Comparison of ENCODE assay signal across 25 cellular contexts in genomic region chr3:190973760-190974159, GRCh38.
"Had no signal": no experiment of that assay in that cellular context is flagged by ENCODE, and none has a peak within 500 bp of the region (broad histone marks: within the 10 kb centered on the region; RNA-seq: fewer than 3 reads in every experiment).

No MANE protein-coding gene starts in this region.

- H3K9me3 Mint-ChIP-seq: naive B cell; stimulated activated memory B cell treated with anti-CD40 and anti-IgM and Interleukin-4, amounts not matched to agents 10 μg/mL and 1 μg/mL and 100 μg/mL, for 72 hours; stimulated activated naive CD8-positive, alpha-beta T cell treated with anti-CD3 and anti-CD28 coated beads, Interleukin-15, amount 100 ng/mL, for 72 hours had no signal

- H3K27me3 Mint-ChIP-seq: naive B cell; natural killer cell treated with Interleukin-12 subunit alpha and Interleukin-12 subunit beta and Interleukin-15 and Interleukin-18, amount 100 ng/mL, for 72 hours; progenitor cell of endocrine pancreas; stimulated activated memory B cell treated with anti-CD40 and anti-IgM and Interleukin-4, amounts not matched to agents 10 μg/mL and 1 μg/mL and 100 μg/mL, for 72 hours; stimulated activated naive CD8-positive, alpha-beta T cell treated with anti-CD3 and anti-CD28 coated beads, Interleukin-15, amount 100 ng/mL, for 72 hours had no signal

- H3K36me3 Mint-ChIP-seq: immature natural killer cell; naive B cell; natural killer cell treated with Interleukin-12 subunit alpha and Interleukin-12 subunit beta and Interleukin-15 and Interleukin-18, amount 100 ng/mL, for 72 hours; stimulated activated memory B cell treated with anti-CD40 and anti-IgM and Interleukin-4, amounts not matched to agents 10 μg/mL and 1 μg/mL and 100 μg/mL, for 72 hours had no signal

- DNase-seq: hypothalamus; immature natural killer cell; kidney; left colon; left lung; lower lobe of right lung; mammary epithelial cell; mesenchymal stem cell; naive B cell; ovary; right cardiac atrium; stimulated activated CD4-positive, alpha-beta T cell treated with anti-CD3 and anti-CD28 coated beads, Interleukin-1b, Interleukin-23, amount 100 ng/mL, for 48 hours; stimulated activated CD4-positive, alpha-beta T cell treated with anti-CD3 and anti-CD28 coated beads, Interleukin-2, amount 100 ng/mL, for 48 hours; stimulated activated CD4-positive, alpha-beta T cell treated with anti-CD3 and anti-CD28 coated beads, Interleukin-4, amount 100 ng/mL, for 4 hours; stimulated activated CD8-positive, alpha-beta memory T cell treated with anti-CD3 and anti-CD28 coated beads, Interleukin-4, amount 100 ng/mL, for 48 hours; stimulated activated naive CD4-positive, alpha-beta T cell treated with Interleukin-2 at 50 U/mL for 16 hours; stimulated activated naive CD8-positive, alpha-beta T cell treated with anti-CD3 and anti-CD28 coated beads, Interleukin-15, amount 100 ng/mL, for 72 hours; substantia nigra; transverse colon; upper lobe of right lung had no signal

- H3K36me3 ChIP-seq: left lung, lower lobe of right lung, ovary, transverse colon, upper lobe of right lung had no signal

- H3K4me1 ChIP-seq: left lung, lower lobe of right lung, transverse colon, upper lobe of right lung had no signal

- H3K27ac Mint-ChIP-seq: immature natural killer cell; naive B cell; natural killer cell treated with Interleukin-12 subunit alpha and Interleukin-12 subunit beta and Interleukin-15 and Interleukin-18, amount 100 ng/mL, for 72 hours; progenitor cell of endocrine pancreas; stimulated activated memory B cell treated with anti-CD40 and anti-IgM and Interleukin-4, amounts not matched to agents 10 μg/mL and 1 μg/mL and 100 μg/mL, for 72 hours; stimulated activated naive CD8-positive, alpha-beta T cell treated with anti-CD3 and anti-CD28 coated beads, Interleukin-15, amount 100 ng/mL, for 72 hours had no signal

- H3K27ac ChIP-seq: left lung, lower lobe of right lung, ovary, transverse colon, upper lobe of right lung had no signal

- ATAC-seq: left colon; left lung; lower lobe of right lung; natural killer cell treated with Interleukin-12 subunit alpha and Interleukin-12 subunit beta and Interleukin-15 and Interleukin-18, amount 100 ng/mL, for 72 hours; right cardiac atrium; sciatic nerve; stimulated activated memory B cell treated with anti-CD40 and anti-IgM and Interleukin-4, amounts not matched to agents 10 μg/mL and 1 μg/mL and 100 μg/mL, for 72 hours; stimulated activated naive CD8-positive, alpha-beta T cell treated with anti-CD3 and anti-CD28 coated beads, Interleukin-15, amount 100 ng/mL, for 72 hours; upper lobe of right lung had no signal

- H3K4me3 Mint-ChIP-seq: immature natural killer cell; naive B cell; natural killer cell treated with Interleukin-12 subunit alpha and Interleukin-12 subunit beta and Interleukin-15 and Interleukin-18, amount 100 ng/mL, for 72 hours; stimulated activated memory B cell treated with anti-CD40 and anti-IgM and Interleukin-4, amounts not matched to agents 10 μg/mL and 1 μg/mL and 100 μg/mL, for 72 hours; stimulated activated naive CD8-positive, alpha-beta T cell treated with anti-CD3 and anti-CD28 coated beads, Interleukin-15, amount 100 ng/mL, for 72 hours had no signal

- H3K9me3 ChIP-seq: left lung, lower lobe of right lung, ovary, transverse colon, upper lobe of right lung had no signal

- H3K4me3 ChIP-seq: left lung, lower lobe of right lung, ovary, smooth muscle cell, transverse colon, upper lobe of right lung had no signal

- H3K27me3 ChIP-seq: left lung, ovary, transverse colon, upper lobe of right lung had no signal

- H3K4me1 Mint-ChIP-seq: naive B cell; stimulated activated memory B cell treated with anti-CD40 and anti-IgM and Interleukin-4, amounts not matched to agents 10 μg/mL and 1 μg/mL and 100 μg/mL, for 72 hours; stimulated activated naive CD8-positive, alpha-beta T cell treated with anti-CD3 and anti-CD28 coated beads, Interleukin-15, amount 100 ng/mL, for 72 hours had no signal
